8 cellular contexts compared by ENCODE assay signal in genomic region chr6:109482913-109483743, GRCh38. TPM values are rescaled to one million over a fixed set of nuclear protein-coding genes. Genes with fewer than 3 reads are reported as not detected.
DNase-seq lines count a peak whose midpoint lies in the region; TF ChIP-seq lines count a peak whose summit lies in the region.

ZBTB24 (minus strand) TSS chr6:109483219; CDS start chr6:109482026, 1,193 bp downstream.

- peak within 1 kb of the TSS; percentile 93 for H3K27ac Mint-ChIP-seq in stimulated activated naive CD8-positive, alpha-beta T cell treated with anti-CD3 and anti-CD28 coated beads, Interleukin-15, Interleukin-2, amounts not matched to agents 100 ng/mL and 50 ng/mL, for 24 hours

- no peaks in the 10 kb centered on the region for H3K27me3 Mint-ChIP-seq in stimulated activated naive CD8-positive, alpha-beta T cell treated with anti-CD3 and anti-CD28 coated beads, Interleukin-15, Interleukin-2, amounts not matched to agents 100 ng/mL and 50 ng/mL, for 24 hours

- H3K4me3 Mint-ChIP-seq in stimulated activated naive CD8-positive, alpha-beta T cell treated with anti-CD3 and anti-CD28 coated beads, Interleukin-15, Interleukin-2, amounts not matched to agents 100 ng/mL and 50 ng/mL, for 24 hours: peak within 1 kb of the TSS; percentile 99

- H3K9me2 ChIP-seq in Loucy (replicated peaks; ENCODE audit: low read depth, low read length) (no peaks in the 10 kb centered on the region), neural cell (ENCODE audit: insufficient read depth, low read length) (no peaks in the 10 kb centered on the region)

- no peak for TF ChIP-seq RAD21 in neural cell (conservative IDR thresholded peaks at IDR 0.05)

- DNase-seq in G401 (ENCODE audit: low spot score) (peak; percentile 89), H7 (peak; percentile 100), SHP77 treated with DMSO at 0.1 percent for 48 hours (lab: John Stamatoyannopoulos, UW) (peak; percentile 73), fibroblast of the aortic adventitia (ENCODE audit: low read depth) (peak; percentile 80)
- peak; percentile 85 for DNase-seq in activated effector memory CD4-positive, alpha-beta T cell treated with Interleukin-2 at 50 U/mL for 16 hours

- H3K79me2 ChIP-seq in Loucy (ENCODE audit: insufficient read depth, low read length) (peaks cover 46% of the 10 kb centered on the region), neural cell (replicated peaks; ENCODE audit: insufficient read depth, low read length) (no peaks in the 10 kb centered on the region)

- H3K4me2 ChIP-seq in Loucy (ENCODE audit: low read depth, low read length, poor library complexity, severe bottlenecking) (peak within 1 kb of the TSS; percentile 88), neural cell (ENCODE audit: low read length) (peak within 1 kb of the TSS; percentile 91)

- H3K4me1 ChIP-seq in Loucy (ENCODE audit: insufficient read depth, low read length, poor library complexity, severe bottlenecking): peaks cover 43% of the 10 kb centered on the region

- H3K27ac ChIP-seq in neural cell (ENCODE audit: low read length): no peak within 1 kb of the TSS

- H3K9me3 ChIP-seq in Loucy (ENCODE audit: insufficient read depth, low read depth, low read length): no peaks in the 10 kb centered on the region
- H3K9me3 ChIP-seq in neural cell (ENCODE audit: low read length): no peaks in the 10 kb centered on the region

- H3K4me1 Mint-ChIP-seq in stimulated activated naive CD8-positive, alpha-beta T cell treated with anti-CD3 and anti-CD28 coated beads, Interleukin-15, Interleukin-2, amounts not matched to agents 100 ng/mL and 50 ng/mL, for 24 hours (ENCODE audit: low read depth): peaks cover 52% of the 10 kb centered on the region

- H3K4me3 ChIP-seq in H7 (ENCODE audit: insufficient read depth, low read depth, low read length) (peak within 1 kb of the TSS; percentile 75), Loucy (ENCODE audit: low read length, poor library complexity, severe bottlenecking) (peak within 1 kb of the TSS; percentile 93), fibroblast of the aortic adventitia (ENCODE audit: low read depth, low read length) (peak within 1 kb of the TSS; percentile 80), neural cell (ENCODE audit: low read length) (peak within 1 kb of the TSS; percentile 74)

- H3F3A ChIP-seq in Loucy (ENCODE audit: low read depth): no peaks in the 10 kb centered on the region
- H3F3A ChIP-seq in neural cell (ENCODE audit: insufficient read depth, low read length, poor library complexity, severe bottlenecking): no peaks in the 10 kb centered on the region

- no peaks in the 10 kb centered on the region for H3K9me3 Mint-ChIP-seq in stimulated activated naive CD8-positive, alpha-beta T cell treated with anti-CD3 and anti-CD28 coated beads, Interleukin-15, Interleukin-2, amounts not matched to agents 100 ng/mL and 50 ng/mL, for 24 hours

- peaks cover 36% of the 10 kb centered on the region for H3K36me3 Mint-ChIP-seq in stimulated activated naive CD8-positive, alpha-beta T cell treated with anti-CD3 and anti-CD28 coated beads, Interleukin-15, Interleukin-2, amounts not matched to agents 100 ng/mL and 50 ng/mL, for 24 hours (ENCODE audit: low read depth)

- TF ChIP-seq EP300 in neural cell (conservative IDR thresholded peaks at IDR 0.05; ENCODE audit: poor library complexity, severe bottlenecking): no peak

- H2AFZ ChIP-seq in Loucy (ENCODE audit: low read length): peak within 1 kb of the TSS; percentile 87
- peak within 1 kb of the TSS; percentile 3 for H2AFZ ChIP-seq in neural cell (ENCODE audit: low read depth, low read length)

- TF ChIP-seq CTCF in Loucy (conservative IDR thresholded peaks at IDR 0.05; ENCODE audit: low read length) (no peak), fibroblast of the aortic adventitia (IDR thresholded peaks at IDR 0.05; ENCODE audit: insufficient read depth, low read length) (no peak), neural cell (IDR thresholded peaks at IDR 0.05; ENCODE audit: poor library complexity, severe bottlenecking) (peak; percentile 22)

- H3K36me3 ChIP-seq in H7 (replicated peaks; ENCODE audit: control insufficient read depth, insufficient read depth, low read length) (peaks cover 5% of the 10 kb centered on the region), Loucy (ENCODE audit: insufficient read depth, low read length) (0 out of 2 replicates have a peak, but pooled peaks cover 4% of the 10 kb centered on the region), neural cell (ENCODE audit: insufficient read depth, low read length) (no peaks in the 10 kb centered on the region)

- H3K27me3 ChIP-seq in H7 (ENCODE audit: control insufficient read depth, insufficient read depth, low read length) (no peaks in the 10 kb centered on the region), Loucy (ENCODE audit: insufficient read depth, low read length, poor library complexity, severe bottlenecking) (no peaks in the 10 kb centered on the region), neural cell (ENCODE audit: insufficient read depth, low read depth, low read length) (no peaks in the 10 kb centered on the region)

- H4K20me1 ChIP-seq in Loucy (ENCODE audit: insufficient read depth, low read length, poor library complexity, severe bottlenecking) (peaks cover 32% of the 10 kb centered on the region), neural cell (ENCODE audit: insufficient read depth) (no peaks in the 10 kb centered on the region)

- H3K9ac ChIP-seq in Loucy (ENCODE audit: low read depth, low read length, poor library complexity, severe bottlenecking): peak within 1 kb of the TSS; percentile 95
- peak within 1 kb of the TSS; percentile 63 for H3K9ac ChIP-seq in neural cell (ENCODE audit: low read length)

- in situ Hi-C loops in G401 (cut with HindIII; ENCODE audit: low sequenced_read_pairs): no loop called here

TF ChIP-seq in neural cell, 6 proteins besides CTCF, POLR2A, EP300 and RAD21:
- TF ChIP-seq MXI1 (conservative IDR thresholded peaks at IDR 0.05; ENCODE audit: poor library complexity, severe bottlenecking): peak; percentile 90
- peak; percentile 40 for TF ChIP-seq POLR2AphosphoS5 (IDR thresholded peaks at IDR 0.05)
- no peak for TF ChIP-seq TAF1 (IDR thresholded peaks at IDR 0.05; ENCODE audit: low read depth)
TF ChIP-seq in neural cell: peak in this region for 2.

RNA-seq across cellular contexts. Expression of gene ZBTB24, which starts in this region (rescaled TPM):
- total RNA-seq in G401 (2014; rRNA removed; shearing (Covaris generic)): 6.6 and 12.7 TPM in 2 replicates
- total RNA-seq in H7 (2014; rRNA removed; shearing (Covaris generic)): 17.8 and 18.1 TPM in 2 replicates
- 4.3 and 9.8 TPM in 2 replicates for total RNA-seq in fibroblast of the aortic adventitia (ENCODE audit: low replicate concordance)
- polyA plus RNA-seq in neural cell: 5.5 and 6.0 TPM in 2 replicates
- polyA minus RNA-seq in neural cell: 16.8 and 17.4 TPM in 2 replicates
